ENCODE assay signal across 18 cellular contexts in the genomic region with DNA sequence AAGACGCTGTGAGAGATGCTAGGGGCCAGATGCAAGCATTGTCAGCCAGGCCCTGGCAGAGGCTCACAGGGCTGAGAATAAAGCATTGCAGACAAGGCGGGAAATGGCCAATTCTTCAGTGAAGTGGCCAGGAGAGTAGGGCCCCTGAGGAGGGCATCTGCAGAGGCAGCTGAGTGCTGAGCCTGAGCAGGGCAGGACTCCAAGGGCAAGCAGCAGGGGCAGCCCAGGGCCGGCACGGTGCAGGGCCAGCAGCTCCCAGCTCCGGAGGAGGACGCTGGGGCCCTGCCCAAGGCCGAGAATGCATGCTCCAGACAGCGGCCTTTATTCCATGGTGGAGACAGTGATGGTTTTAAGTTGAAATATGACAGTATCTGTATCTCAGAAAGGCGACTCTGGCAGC.
DNase-seq lines count a peak whose midpoint lies in the region; ATAC-seq, FAIRE-seq and TF ChIP-seq lines count a peak whose summit lies in the region.
"Had no signal": no experiment of that assay in that cellular context is flagged by ENCODE, and none has a peak within 500 bp of the region (broad histone marks: within the 10 kb centered on the region; RNA-seq: fewer than 3 reads in every experiment).

No MANE protein-coding gene starts in this region.

- POLR2A ChIA-PET in K562 (lab: Yijun Ruan, JAX) (interaction anchor here (0.6 to 1.4 kb wide), 2 partner anchors 12 to 850 kb away, joined by 3 to 4 read pairs; a partner anchor contains a TSS), HepG2 (lab: Yijun Ruan, JAX) (no interaction called here)

- in situ Hi-C loops in G401 (cut with HindIII; ENCODE audit: low sequenced_read_pairs): no loop called here
- in situ Hi-C loops in K562 (cut with MboI): no loop called here
- in situ Hi-C loops in HepG2 (cut with HindIII; ENCODE audit: extremely low pct_ligation_motif_present, low pct_unique_long_range_greater_than_20kb): no loop called here

- H3K9me3 ChIP-seq in K562 (replicated peaks; ENCODE audit: control insufficient read depth, insufficient read depth, low read depth, low read length) (no peaks in the 10 kb centered on the region), HepG2 (ENCODE audit: low read length) (no peaks in the 10 kb centered on the region), ovary (no peaks in the 10 kb centered on the region)
- H3K9me3 ChIP-seq: BE2C had no signal

- H3K27me3 ChIP-seq in K562 (ENCODE audit: control insufficient read depth in 2 of 2, insufficient read depth in 2 of 2, low read length in 2 of 2): peaks cover 0 to 18% of the 10 kb centered on the region in 2 experiments; a peak in 1 of 5 replicates
- no peaks in the 10 kb centered on the region for H3K27me3 ChIP-seq in HepG2 (ENCODE audit: control insufficient read depth in 1 of 2, insufficient read depth in 2 of 2, low read length in 2 of 2)
- no peaks in the 10 kb centered on the region for H3K27me3 ChIP-seq in ovary
- H3K27me3 ChIP-seq: BE2C had no signal

- CTCF ChIA-PET in K562 (lab: Yijun Ruan, JAX; ENCODE audit: low intra/inter-chr PET ratio): no interaction called here
- CTCF ChIA-PET in HepG2 (lab: Yijun Ruan, JAX; ENCODE audit: low intra/inter-chr PET ratio, low total read pairs): no interaction called here

- H3K9me1 ChIP-seq in K562 (ENCODE audit: control insufficient read depth, insufficient read depth, low read length): no peaks in the 10 kb centered on the region

- H3K4me2 ChIP-seq in K562 (ENCODE audit: insufficient read depth, low read length) (no peak overlapping the region), HepG2 (ENCODE audit: low read depth, low read length) (no peak overlapping the region)

- WGBS in K562 (ENCODE audit: insufficient coverage, low coverage, missing lambda C conversion rate): 5% methylated on average over 9 of the region's 9 CpGs
- 99% methylated on average over 8 of the region's 9 CpGs for WGBS in HepG2 (ENCODE audit: low lambda C conversion rate)
- WGBS in ovary, 3 donors: 28 to 75% (median 37%) methylated on average over 4 to 9 of the region's 9 CpGs

- H2AFZ ChIP-seq in K562 (ENCODE audit: low read depth, low read length) (no peak overlapping the region), HepG2 (ENCODE audit: low read length) (no peak overlapping the region)

- H3K36me3 ChIP-seq in K562 (ENCODE audit: control insufficient read depth, insufficient read depth, low read length) (no peaks in the 10 kb centered on the region), HepG2 (replicated peaks in 1 of 2; ENCODE audit: control insufficient read depth in 1 of 2, insufficient read depth in 2 of 2, low read length in 2 of 2) (peaks cover 4 to 34% of the 10 kb centered on the region in 2 experiments), ovary (no peaks in the 10 kb centered on the region)
- H3K36me3 ChIP-seq: BE2C had no signal

- TF ChIP-seq EP300 in K562 (IDR thresholded peaks at IDR 0.05; ENCODE audit: low read length) (no peak), HepG2 (IDR thresholded peaks at IDR 0.05; ENCODE audit: low read depth in 2 of 2, low read length in 2 of 2) (no peak), HepG2 (CRISPR knock-in tag; IDR thresholded peaks at IDR 0.05; ENCODE audit: borderline replicate concordance) (no peak), ovary (IDR thresholded peaks at IDR 0.05) (no peak)

- H3K9ac ChIP-seq in K562 (ENCODE audit: insufficient read depth in 1 of 2, low read depth in 2 of 2, low read length in 2 of 2) (no peak overlapping the region), HepG2 (ENCODE audit: insufficient read depth, low read depth, low read length) (no peak overlapping the region)

- DNase-seq in G401 (ENCODE audit: low spot score) (peak; percentile 67), K562 (ENCODE audit: extremely low read depth in 1 of 4, low spot score in 3 of 4) (no peak), HepG2 (ENCODE audit: low spot score) (no peak), ovary (peak in 3 of 5 donors; percentile 33 to 48 (median 45)), GM19239 (ENCODE audit: insufficient read length, low spot score) (no peak), NCI-H2081 (lab: John Stamatoyannopoulos, UW) (no peak), NCI-H146 (lab: John Stamatoyannopoulos, UW) (no peak)
- DNase-seq in activated CD4-positive, alpha-beta T cell treated with anti-CD3 and anti-CD28 coated beads for 48 hours: no peak
- DNase-seq: BE2C; CD4-positive, alpha-beta memory T cell; DMS153; DMS79 treated with DMSO at 0.1 percent for 48 hours; GF-D8; HCEC 1CT had no signal

- no peak for TF ChIP-seq POLR2A in K562 (conservative IDR thresholded peaks at IDR 0.05)
- no peak for TF ChIP-seq POLR2A in HepG2 (IDR thresholded peaks at IDR 0.05; ENCODE audit: insufficient read depth in 1 of 2, low read depth in 2 of 2, low read length in 2 of 2)
- no peak for TF ChIP-seq POLR2A in ovary (IDR thresholded peaks at IDR 0.05)

- FAIRE-seq in K562 (lab: Jason Lieb, UNC): no peak
- no peak for FAIRE-seq in HepG2 (lab: Jason Lieb, UNC)
- no peak for FAIRE-seq in GM19239 (lab: Jason Lieb, UNC)
- FAIRE-seq: A204.1, D721Med, H1 had no signal

- no peak for TF ChIP-seq RAD21 in K562 (CRISPR knock-in tag; conservative IDR thresholded peaks at IDR 0.05 in 1 of 2, IDR thresholded peaks at IDR 0.05 in 1 of 2)
- TF ChIP-seq RAD21 in HepG2 (CRISPR knock-in tag; IDR thresholded peaks at IDR 0.05): no peak

- H4K20me1 ChIP-seq in K562 (replicated peaks; ENCODE audit: control insufficient read depth, insufficient read depth, low read length) (no peaks in the 10 kb centered on the region; the same call in 1 of the 2 replicates), HepG2 (ENCODE audit: insufficient read depth, low read length) (no peaks in the 10 kb centered on the region)

- peak; percentile 38; the same call in 2 of the 3 replicates for ATAC-seq in K562
- peak; percentile 58 for ATAC-seq in HepG2

- TF ChIP-seq CTCF in K562 (IDR thresholded peaks at IDR 0.05 in 2 of 3, conservative IDR thresholded peaks at IDR 0.05 in 1 of 3; ENCODE audit: insufficient read depth in 2 of 3, low read depth in 1 of 3, low read length in 3 of 3): no peak
- TF ChIP-seq CTCF in HepG2 (CRISPR knock-in tag; IDR thresholded peaks at IDR 0.05): no peak
- TF ChIP-seq CTCF in ovary (IDR thresholded peaks at IDR 0.05): no peak

- H3K4me3 ChIP-seq in K562 (no peak overlapping the region), HepG2 (replicated peaks in 1 of 3; ENCODE audit: insufficient read depth in 1 of 3, low read depth in 2 of 3, low read length in 3 of 3) (no peak overlapping the region), ovary (no peak overlapping the region)

- H3K27ac ChIP-seq in K562 (ENCODE audit: extremely low read depth, low read depth, low read length) (no peak overlapping the region), HepG2 (ENCODE audit: extremely low read length, insufficient read depth, low read length) (no peak overlapping the region), ovary (peak overlapping the region in 1 of 2 donors; percentile 21)
- H3K27ac ChIP-seq: C4-2B had no signal

- H3K4me1 ChIP-seq in K562 (replicated peaks in 1 of 2; ENCODE audit: control insufficient read depth in 2 of 2, insufficient read depth in 2 of 2, low read length in 2 of 2) (no peaks in the 10 kb centered on the region), HepG2 (ENCODE audit: insufficient read depth, low read length) (no peaks in the 10 kb centered on the region), ovary (ENCODE audit: insufficient read depth) (peaks cover 7% of the 10 kb centered on the region)
- H3K4me1 ChIP-seq: BE2C had no signal

- intact Hi-C loops in K562 (cut with micrococcal nuclease): no loop called here
- intact Hi-C loops in HepG2 (cut with micrococcal nuclease; ENCODE audit: unreplicated experiment): no loop called here
- intact Hi-C loops in ovary (cut with DNase I): no loop called here

- BruUV-seq in K562 (replicated peaks; lab: Mats Ljungman, UMichigan) (no TSS peak), HepG2 (replicated peaks; lab: Mats Ljungman, UMichigan) (no TSS peak)

- H3K79me2 ChIP-seq in K562 (ENCODE audit: control insufficient read depth, insufficient read depth, low read length) (no peaks in the 10 kb centered on the region), HepG2 (ENCODE audit: insufficient read depth, low read length) (no peaks in the 10 kb centered on the region)

TF ChIP-seq in K562, 482 proteins besides CTCF, POLR2A, EP300 and RAD21 (continues in another document):
- TF ChIP-seq ZNF232 (CRISPR knock-in tag; IDR thresholded peaks at IDR 0.05) (no peak), EP400 (IDR thresholded peaks at IDR 0.05) (no peak), SAP30 (IDR thresholded peaks at IDR 0.05; ENCODE audit: borderline replicate concordance, insufficient read depth, low read depth, low read length, poor library complexity, severe bottlenecking) (no peak), ADNP (tag; IDR thresholded peaks at IDR 0.05) (no peak)
- TF ChIP-seq, protein P1, sequence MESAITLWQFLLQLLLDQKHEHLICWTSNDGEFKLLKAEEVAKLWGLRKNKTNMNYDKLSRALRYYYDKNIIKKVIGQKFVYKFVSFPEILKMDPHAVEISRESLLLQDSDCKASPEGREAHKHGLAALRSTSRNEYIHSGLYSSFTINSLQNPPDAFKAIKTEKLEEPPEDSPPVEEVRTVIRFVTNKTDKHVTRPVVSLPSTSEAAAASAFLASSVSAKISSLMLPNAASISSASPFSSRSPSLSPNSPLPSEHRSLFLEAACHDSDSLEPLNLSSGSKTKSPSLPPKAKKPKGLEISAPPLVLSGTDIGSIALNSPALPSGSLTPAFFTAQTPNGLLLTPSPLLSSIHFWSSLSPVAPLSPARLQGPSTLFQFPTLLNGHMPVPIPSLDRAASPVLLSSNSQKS (CRISPR knock-in tag; IDR thresholded peaks at IDR 0.05): no peak

TF ChIP-seq in HepG2, 621 proteins besides CTCF, POLR2A, EP300 and RAD21 (continues in another document):
- TF ChIP-seq, protein P2, sequence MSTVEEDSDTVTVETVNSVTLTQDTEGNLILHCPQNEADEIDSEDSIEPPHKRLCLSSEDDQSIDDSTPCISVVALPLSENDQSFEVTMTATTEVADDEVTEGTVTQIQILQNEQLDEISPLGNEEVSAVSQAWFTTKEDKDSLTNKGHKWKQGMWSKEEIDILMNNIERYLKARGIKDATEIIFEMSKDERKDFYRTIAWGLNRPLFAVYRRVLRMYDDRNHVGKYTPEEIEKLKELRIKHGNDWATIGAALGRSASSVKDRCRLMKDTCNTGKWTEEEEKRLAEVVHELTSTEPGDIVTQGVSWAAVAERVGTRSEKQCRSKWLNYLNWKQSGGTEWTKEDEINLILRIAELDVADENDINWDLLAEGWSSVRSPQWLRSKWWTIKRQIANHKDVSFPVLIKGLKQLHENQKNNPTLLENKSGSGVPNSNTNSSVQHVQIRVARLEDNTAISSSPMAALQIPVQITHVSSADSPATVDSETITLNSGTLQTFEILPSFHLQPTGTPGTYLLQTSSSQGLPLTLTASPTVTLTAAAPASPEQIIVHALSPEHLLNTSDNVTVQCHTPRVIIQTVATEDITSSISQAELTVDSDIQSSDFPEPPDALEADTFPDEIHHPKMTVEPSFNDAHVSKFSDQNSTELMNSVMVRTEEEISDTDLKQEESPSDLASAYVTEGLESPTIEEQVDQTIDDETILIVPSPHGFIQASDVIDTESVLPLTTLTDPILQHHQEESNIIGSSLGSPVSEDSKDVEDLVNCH (CRISPR knock-in tag; IDR thresholded peaks at IDR 0.05): no peak
- no peak for TF ChIP-seq ZNF382 (CRISPR knock-in tag; IDR thresholded peaks at IDR 0.05; ENCODE audit: borderline replicate concordance)

Comparison
In these comparisons a context has a peak if more than half of its experiments do, and no peak if none do; other contexts are left out.
1. DNase-seq: peak in G401 (single experiment) and ovary (3 of 5); none in K562 (0 of 4), HepG2 (single experiment), GM19239 (single experiment), NCI-H2081 (0 of 2), NCI-H146 (single experiment) and activated CD4-positive, alpha-beta T cell treated with anti-CD3 and anti-CD28 coated beads for 48 hours (single experiment).